In the genomic region with DNA sequence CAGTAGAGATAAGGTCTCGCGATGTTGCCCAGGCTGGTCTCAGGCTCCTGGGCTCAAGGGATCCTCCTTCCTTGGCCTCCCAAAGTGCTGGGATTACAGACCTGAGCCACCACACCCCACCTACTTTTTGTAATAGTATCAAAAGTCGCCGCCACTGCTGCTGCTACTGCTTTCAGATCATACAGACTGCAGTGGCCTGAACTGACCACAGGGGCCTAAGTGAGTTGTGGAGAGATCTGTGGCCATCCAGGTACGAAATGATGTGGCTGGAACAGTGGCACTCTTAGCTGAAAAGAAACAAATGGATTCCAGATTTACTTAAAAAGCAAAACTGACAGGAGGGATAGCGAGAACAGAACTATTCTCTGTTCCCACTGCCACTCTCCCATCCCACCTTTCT, we compare ENCODE assay signal across 16 cellular contexts. TPM values are rescaled to one million over a fixed set of nuclear protein-coding genes. Genes with fewer than 3 reads are reported as not detected.
A peak's percentile ranks its signal among the peaks of the same experiment; 100 is the strongest.
DNase-seq lines count a peak whose midpoint lies in the region; ATAC-seq and TF ChIP-seq lines count a peak whose summit lies in the region.
"Had no signal": no experiment of that assay in that cellular context is flagged by ENCODE, and none has a peak within 500 bp of the region (broad histone marks: within the 10 kb centered on the region; RNA-seq: fewer than 3 reads in every experiment).

No MANE protein-coding gene starts in this region.

- H3K4me3 Mint-ChIP-seq in CD14-positive monocyte (no peak overlapping the region), nephron progenitor cell (no peak overlapping the region)
- H3K4me3 Mint-ChIP-seq: activated CD4-positive, alpha-beta T cell treated with anti-CD3 and anti-CD28 coated beads, Interleukin-2, amount 10 ng/mL, durations not matched to agents 24 days and 14 days had no signal

- intact Hi-C loops in CD14-positive monocyte (cut with micrococcal nuclease), result no loop called here

- no peak for ATAC-seq in HG03439 (IDR thresholded peaks at IDR 0.05; ENCODE audit: unreplicated experiment)
- no peak for ATAC-seq in GM19463 (IDR thresholded peaks at IDR 0.05; ENCODE audit: unreplicated experiment)

- TF ChIP-seq CTCF in CD14-positive monocyte (IDR thresholded peaks at IDR 0.05) (peak; percentile 40), nephron progenitor cell (IDR thresholded peaks at IDR 0.05) (peak; percentile 26), GM20000 (IDR thresholded peaks at IDR 0.05; ENCODE audit: extremely low read depth, missing control alignments) (no peak)

- H3K4me1 Mint-ChIP-seq in CD14-positive monocyte (peaks cover 9% of the 10 kb centered on the region), nephron progenitor cell (peaks cover 13% of the 10 kb centered on the region)

- H3K27me3 Mint-ChIP-seq in CD14-positive monocyte (ENCODE audit: low read depth in 3 of 3) (peaks cover 9 to 15% (median 10%) of the 10 kb centered on the region in 3 donors), nephron progenitor cell (ENCODE audit: low read depth, poor library complexity) (peaks cover 9% of the 10 kb centered on the region)

- no peaks in the 10 kb centered on the region for H3K36me3 Mint-ChIP-seq in CD14-positive monocyte
- no peaks in the 10 kb centered on the region for H3K36me3 Mint-ChIP-seq in nephron progenitor cell (ENCODE audit: low read depth)

- H3K9me3 Mint-ChIP-seq in CD14-positive monocyte (no peaks in the 10 kb centered on the region), nephron progenitor cell (no peaks in the 10 kb centered on the region)
- H3K9me3 Mint-ChIP-seq: activated CD4-positive, alpha-beta T cell treated with anti-CD3 and anti-CD28 coated beads, Interleukin-2, amount 10 ng/mL, durations not matched to agents 24 days and 14 days had no signal

- DNase-seq in CD14-positive monocyte (ENCODE audit: low spot score) (no peak), HT-29 (ENCODE audit: low spot score) (peak; percentile 13), astrocyte of the hippocampus (ENCODE audit: low read depth, low spot score) (peak; percentile 16), nephron progenitor cell (no peak), GM20000 (ENCODE audit: low spot score) (no peak)
- no peak for DNase-seq in activated naive CD4-positive, alpha-beta T cell (lab: John Stamatoyannopoulos, UW)
- DNase-seq: activated CD4-positive, alpha-beta T cell treated with anti-CD3 and anti-CD28 coated beads, Interleukin-2, amount 10 ng/mL, durations not matched to agents 24 days and 14 days; cortex of kidney; DMS79 treated with DMSO at 0.1 percent for 48 hours; GOT3; retina; transverse colon had no signal

- H3K27ac Mint-ChIP-seq in CD14-positive monocyte, result no peak overlapping the region
- no peak overlapping the region for H3K27ac Mint-ChIP-seq in nephron progenitor cell
- H3K27ac Mint-ChIP-seq: activated CD4-positive, alpha-beta T cell treated with anti-CD3 and anti-CD28 coated beads, Interleukin-2, amount 10 ng/mL, durations not matched to agents 24 days and 14 days had no signal

RNA-seq across cellular contexts. Expression of a gene that starts 32.9 kb away (rescaled TPM):
- 1 to 10 TPM; 4.6 to 4.7 TPM for polyA plus RNA-seq in CD14-positive monocyte
- not detected in 2 replicates for total RNA-seq in HT-29 (2014; rRNA removed; shearing (Covaris generic))
- total RNA-seq: NCI-H460, SJSA1 had no signal

Comparison
In these comparisons a context has a peak if more than half of its experiments do, and no peak if none do; other contexts are left out.
1. DNase-seq: peak in HT-29 (single experiment) and astrocyte of the hippocampus (single experiment); none in CD14-positive monocyte (single experiment), nephron progenitor cell (single experiment), GM20000 (single experiment) and activated naive CD4-positive, alpha-beta T cell (0 of 4).